ENCODE assay signal across 15 cellular contexts in the genomic region with DNA sequence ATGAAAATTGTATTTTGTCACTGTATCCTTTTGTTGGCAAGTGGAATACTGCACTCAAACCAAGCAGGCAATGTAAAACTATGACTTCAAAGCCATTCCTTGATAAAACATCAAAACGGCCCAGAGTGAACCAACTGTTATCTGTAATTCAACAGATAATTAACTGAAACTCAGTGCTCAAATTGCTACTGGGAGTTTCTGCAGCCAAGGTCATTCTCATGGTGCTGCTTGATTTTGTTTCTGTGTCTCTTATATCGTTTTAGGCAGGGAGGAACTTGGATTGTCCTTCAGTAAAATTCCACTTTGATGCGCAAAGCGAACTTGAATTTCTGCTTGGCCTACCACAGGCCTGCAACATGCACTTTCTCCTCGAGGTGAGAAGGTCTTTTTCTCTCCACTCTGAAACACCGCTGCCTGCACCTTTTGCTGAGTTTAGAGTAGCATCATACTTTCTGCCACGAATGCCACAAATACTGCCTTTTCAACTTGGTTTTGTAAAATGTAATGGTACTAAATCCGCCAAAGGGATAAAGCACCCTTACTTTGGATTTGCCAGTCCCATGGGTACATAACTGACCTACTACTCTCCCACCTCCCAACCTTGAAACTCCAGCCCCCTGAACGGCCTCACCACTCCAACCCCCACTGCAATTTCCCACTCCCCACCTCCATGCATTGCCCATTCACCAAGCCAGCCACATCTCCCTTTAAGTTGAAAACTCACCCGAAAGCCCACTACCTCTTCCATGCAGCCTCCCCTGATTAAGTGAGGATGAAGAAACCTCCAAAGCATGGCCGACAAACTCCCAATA.
DNase-seq lines count a peak whose midpoint lies in the region; ATAC-seq, FAIRE-seq and TF ChIP-seq lines count a peak whose summit lies in the region.
"Had no signal": no experiment of that assay in that cellular context is flagged by ENCODE, and none has a peak within 500 bp of the region (broad histone marks: within the 10 kb centered on the region; RNA-seq: fewer than 3 reads in every experiment).

No MANE protein-coding gene starts in this region.

- no peaks in the 10 kb centered on the region for H4K20me1 ChIP-seq in endothelial cell of umbilical vein (replicated peaks; ENCODE audit: control insufficient read depth, extremely low read depth, insufficient read depth, low read length)

- dilution Hi-C loops in endothelial cell of umbilical vein (cut with MboI; ENCODE audit: extremely low pct_ligation_motif_present, low sequenced_read_pairs) = no loop called here

- H2AFZ ChIP-seq in endothelial cell of umbilical vein (ENCODE audit: low read depth, low read length) = no peak overlapping the region

- no peaks in the 10 kb centered on the region for H3K9me3 ChIP-seq in cardiac muscle cell (ENCODE audit: low read depth)
- H3K9me3 ChIP-seq in endothelial cell of umbilical vein (replicated peaks; ENCODE audit: control insufficient read depth, insufficient read depth, low read length) = no peaks in the 10 kb centered on the region
- no peaks in the 10 kb centered on the region for H3K9me3 ChIP-seq in testis
- H3K9me3 ChIP-seq in ascending aorta = no peaks in the 10 kb centered on the region
- no peaks in the 10 kb centered on the region for H3K9me3 ChIP-seq in CD4-positive, alpha-beta memory T cell (ENCODE audit: control insufficient read depth in 1 of 2, low read length in 2 of 2)
- H3K9me3 ChIP-seq: gastrocnemius medialis, HAP-1 had no signal

- H3K4me2 ChIP-seq in endothelial cell of umbilical vein (ENCODE audit: insufficient read depth, low read length) = no peak overlapping the region

- H3K36me3 ChIP-seq in cardiac muscle cell = no peaks in the 10 kb centered on the region
- H3K36me3 ChIP-seq in endothelial cell of umbilical vein (ENCODE audit: control insufficient read depth in 2 of 2, extremely low read depth in 1 of 2, insufficient read depth in 2 of 2, low read length in 2 of 2) = no peaks in the 10 kb centered on the region
- no peaks in the 10 kb centered on the region for H3K36me3 ChIP-seq in testis (ENCODE audit: low read depth, missing control alignments)
- H3K36me3 ChIP-seq in ascending aorta = no peaks in the 10 kb centered on the region
- H3K36me3 ChIP-seq in CD4-positive, alpha-beta memory T cell (ENCODE audit: insufficient read depth, low read length) = no peaks in the 10 kb centered on the region
- H3K36me3 ChIP-seq: gastrocnemius medialis, HAP-1 had no signal

- no peak overlapping the region for H3K9ac ChIP-seq in endothelial cell of umbilical vein (replicated peaks; ENCODE audit: extremely low read depth, insufficient read depth, low read length)

- H3K4me1 Mint-ChIP-seq in T-helper 2 cell treated with Interferon-gamma antibody and Interleukin-4, amounts not matched to agents 5 μg/mL and 100 μg/mL, for 36 hours (ENCODE audit: low read depth) = peaks cover 34% of the 10 kb centered on the region
- no peaks in the 10 kb centered on the region for H3K4me1 Mint-ChIP-seq in CD4-positive, alpha-beta memory T cell
- H3K4me1 Mint-ChIP-seq: B cell had no signal

- no peak overlapping the region for H3K4me3 ChIP-seq in cardiac muscle cell
- H3K4me3 ChIP-seq in endothelial cell of umbilical vein (replicated peaks in 1 of 3; ENCODE audit: insufficient read depth in 1 of 3, low read depth in 1 of 3, low read length in 3 of 3) = no peak overlapping the region
- H3K4me3 ChIP-seq in testis = no peak overlapping the region
- H3K4me3 ChIP-seq in ascending aorta = no peak overlapping the region
- no peak overlapping the region for H3K4me3 ChIP-seq in CD4-positive, alpha-beta memory T cell (ENCODE audit: low read length in 2 of 2)
- H3K4me3 ChIP-seq: gastrocnemius medialis, HAP-1 had no signal

- H3K27me3 Mint-ChIP-seq in T-helper 2 cell treated with Interferon-gamma antibody and Interleukin-4, amounts not matched to agents 5 μg/mL and 100 μg/mL, for 36 hours (ENCODE audit: low read depth) = no peaks in the 10 kb centered on the region
- peaks cover 0 to 2% of the 10 kb centered on the region in 2 donors for H3K27me3 Mint-ChIP-seq in CD4-positive, alpha-beta memory T cell

- H3K27me3 ChIP-seq in cardiac muscle cell (no peaks in the 10 kb centered on the region), endothelial cell of umbilical vein (ENCODE audit: control insufficient read depth in 2 of 2, insufficient read depth in 2 of 2, low read length in 2 of 2) (no peaks in the 10 kb centered on the region), testis (no peaks in the 10 kb centered on the region), ascending aorta (no peaks in the 10 kb centered on the region)
- H3K27me3 ChIP-seq in CD4-positive, alpha-beta memory T cell (ENCODE audit: insufficient read depth, low read length) = no peaks in the 10 kb centered on the region
- H3K27me3 ChIP-seq: gastrocnemius medialis had no signal

- H3K27ac Mint-ChIP-seq in T-helper 2 cell treated with Interferon-gamma antibody and Interleukin-4, amounts not matched to agents 5 μg/mL and 100 μg/mL, for 36 hours = peak overlapping the region; percentile 68
- H3K27ac Mint-ChIP-seq in CD4-positive, alpha-beta memory T cell = peak overlapping the region in 1 of 7 donors; percentile 30
- H3K27ac Mint-ChIP-seq: B cell had no signal

- H3K79me2 ChIP-seq in endothelial cell of umbilical vein (ENCODE audit: control insufficient read depth, insufficient read depth, low read length) = no peaks in the 10 kb centered on the region

- TF ChIP-seq CTCF in cardiac muscle cell (IDR thresholded peaks at IDR 0.05; ENCODE audit: low read depth, low read length) (no peak), endothelial cell of umbilical vein (IDR thresholded peaks at IDR 0.05; ENCODE audit: extremely low read depth in 1 of 2, insufficient read depth in 1 of 2, low read depth in 1 of 2, low read length in 2 of 2) (no peak), testis (IDR thresholded peaks at IDR 0.05) (no peak), ascending aorta (IDR thresholded peaks at IDR 0.05) (no peak)

- BruUV-seq in endothelial cell of umbilical vein (replicated peaks; lab: Mats Ljungman, UMichigan) = no TSS peak

- H3K27ac ChIP-seq in cardiac muscle cell (peak overlapping the region; percentile 53), endothelial cell of umbilical vein (ENCODE audit: insufficient read depth, low read depth, low read length) (peak overlapping the region; percentile 53), testis (peak overlapping the region; percentile 52 to 57), ascending aorta (peak overlapping the region in 1 of 2 donors; percentile 15)
- no peak overlapping the region for H3K27ac ChIP-seq in CD4-positive, alpha-beta memory T cell (ENCODE audit: low read depth, low read length)
- H3K27ac ChIP-seq: gastrocnemius medialis had no signal

- ATAC-seq in Right ventricle myocardium inferior = no peak
- ATAC-seq: gastrocnemius medialis had no signal

- H3K4me1 ChIP-seq in cardiac muscle cell (ENCODE audit: low read depth) (peaks cover 38% of the 10 kb centered on the region), endothelial cell of umbilical vein (ENCODE audit: control insufficient read depth, extremely low read depth, insufficient read depth, low read length) (peaks cover 36% of the 10 kb centered on the region), testis (peaks cover 21% of the 10 kb centered on the region), ascending aorta (peaks cover 0 to 5% of the 10 kb centered on the region in 2 donors)
- no peaks in the 10 kb centered on the region for H3K4me1 ChIP-seq in CD4-positive, alpha-beta memory T cell (ENCODE audit: insufficient read depth, low read length)
- H3K4me1 ChIP-seq: gastrocnemius medialis, HAP-1 had no signal

- TF ChIP-seq POLR2A in endothelial cell of umbilical vein (IDR thresholded peaks at IDR 0.05; ENCODE audit: low read depth, low read length) (no peak), testis (IDR thresholded peaks at IDR 0.05) (no peak)

- no peaks in the 10 kb centered on the region for H3K9me3 Mint-ChIP-seq in T-helper 2 cell treated with Interferon-gamma antibody and Interleukin-4, amounts not matched to agents 5 μg/mL and 100 μg/mL, for 36 hours
- H3K9me3 Mint-ChIP-seq in CD4-positive, alpha-beta memory T cell = no peaks in the 10 kb centered on the region

- DNase-seq in cardiac muscle cell (ENCODE audit: low read depth in 1 of 2, low spot score in 1 of 2) (no peak), Right ventricle myocardium inferior (ENCODE audit: missing footprints) (no peak), endothelial cell of umbilical vein (ENCODE audit: low read depth, low spot score) (no peak), testis (peak; percentile 73), ascending aorta (ENCODE audit: low spot score in 2 of 2) (no peak)
- no peak for DNase-seq in T-helper 2 cell treated with Interferon-gamma antibody and Interleukin-4, amounts not matched to agents 5 μg/mL and 100 μg/mL, for 36 hours (ENCODE audit: low spot score)
- no peak for DNase-seq in effector CD4-positive, alpha-beta T cell
- DNase-seq in CD4-positive, alpha-beta memory T cell = no peak
- DNase-seq: activated CD4-positive, alpha-beta T cell treated with anti-CD3 and anti-CD28 coated beads, Interleukin-2, amount 50 U/mL, for 1 hour; activated effector memory CD4-positive, alpha-beta T cell treated with anti-CD3 and anti-CD28 coated beads, Interleukin-2, amount 50 U/mL, for 16 hours; DMS79 treated with DMSO at 0.1 percent for 48 hours; gastrocnemius medialis; NCI-H1417 treated with DMSO at 0.1 percent for 48 hours had no signal

- CTCF ChIA-PET in endothelial cell of umbilical vein (lab: Charles Lee) = interaction anchor here (3.1 kb wide), 1 partner anchor 11 kb away, joined by 34 read pairs; no protein-coding TSS in a partner anchor
- CTCF ChIA-PET in CD4-positive, alpha-beta memory T cell (lab: Charles Lee; ENCODE audit: partially characterized antibody) = no interaction called here

- intact Hi-C loops in Right ventricle myocardium inferior (cut with DNase I) (no loop called here), endothelial cell of umbilical vein (cut with micrococcal nuclease) (no loop called here), testis (cut with DNase I; ENCODE audit: low total_unique reads) (no loop called here), ascending aorta (cut with DNase I) (loop anchor here (5.0 kb wide), 1 partner anchor 207 kb away; no protein-coding TSS in a partner anchor)
- intact Hi-C loops in CD4-positive, alpha-beta memory T cell (cut with micrococcal nuclease) = no loop called here

- H3K4me3 Mint-ChIP-seq in T-helper 2 cell treated with Interferon-gamma antibody and Interleukin-4, amounts not matched to agents 5 μg/mL and 100 μg/mL, for 36 hours = no peak overlapping the region
- H3K4me3 Mint-ChIP-seq in CD4-positive, alpha-beta memory T cell = no peak overlapping the region
- H3K4me3 Mint-ChIP-seq: B cell had no signal

- no peaks in the 10 kb centered on the region for H3K9me1 ChIP-seq in endothelial cell of umbilical vein (replicated peaks; ENCODE audit: control insufficient read depth, extremely low read depth, insufficient read depth, low read length)

- 54 to 66% methylated on average over 11 of the region's 11 CpGs for WGBS in testis, 2 donors

- FAIRE-seq in endothelial cell of umbilical vein (lab: Jason Lieb, UNC) = no peak

- H3K36me3 Mint-ChIP-seq in T-helper 2 cell treated with Interferon-gamma antibody and Interleukin-4, amounts not matched to agents 5 μg/mL and 100 μg/mL, for 36 hours (ENCODE audit: low read depth) = no peaks in the 10 kb centered on the region
- no peaks in the 10 kb centered on the region for H3K36me3 Mint-ChIP-seq in CD4-positive, alpha-beta memory T cell

- POLR2A ChIA-PET in endothelial cell of umbilical vein (lab: Charles Lee) = no interaction called here
- POLR2A ChIA-PET in CD4-positive, alpha-beta memory T cell (lab: Charles Lee; ENCODE audit: partially characterized antibody) = no interaction called here
